Comparison of ENCODE assay signal across 8 cellular contexts in genomic region chr5:35651002-35651756, GRCh38. TPM values are rescaled to one million over a fixed set of nuclear protein-coding genes. Genes with fewer than 3 reads are reported as not detected.
DNase-seq lines count a peak whose midpoint lies in the region; ATAC-seq and TF ChIP-seq lines count a peak whose summit lies in the region.

No MANE protein-coding gene starts in this region.

- no peaks in the 10 kb centered on the region for H3K36me3 ChIP-seq in upper lobe of left lung

- ATAC-seq in natural killer cell: peak in 2 of 3 donors; percentile 48 to 84
- no peak for ATAC-seq in upper lobe of left lung (ENCODE audit: low FRiP score in 2 of 2)
- no peak for ATAC-seq in omental fat pad (ENCODE audit: low FRiP score)

- DNase-seq in NCI-H524 (lab: John Stamatoyannopoulos, UW): peak; percentile 22 to 35
- no peak for DNase-seq in NCI-H524 treated with DMSO at 0.1 percent for 48 hours (lab: John Stamatoyannopoulos, UW)
- DNase-seq in Jurkat, Clone E6-1 (ENCODE audit: low read depth, low spot score): peak; percentile 54
- peak; percentile 10 for DNase-seq in activated CD4-positive, CD25-positive, alpha-beta regulatory T cell treated with anti-CD3 and anti-CD28 coated beads, Interleukin-2, amount 50 U/mL, for 16 hours (ENCODE audit: low read depth, low spot score)
- peak; percentile 78 for DNase-seq in choroid plexus epithelial cell (ENCODE audit: low read depth)
- DNase-seq in natural killer cell: no peak
- no peak for DNase-seq in upper lobe of left lung
- no peak for DNase-seq in omental fat pad (ENCODE audit: low spot score)

- WGBS in upper lobe of left lung, 2 donors: 50 to 70% methylated on average over 4 of the region's 4 CpGs

- intact Hi-C loops in natural killer cell (cut with micrococcal nuclease): loop anchor here (1.0 kb wide), 1 partner anchor 275 kb away; no protein-coding TSS in a partner anchor

- H3K27ac Mint-ChIP-seq in natural killer cell: no peak overlapping the region

- no peaks in the 10 kb centered on the region for H3K27me3 Mint-ChIP-seq in natural killer cell (ENCODE audit: low read depth in 2 of 2)

- no peaks in the 10 kb centered on the region for H3K9me3 Mint-ChIP-seq in natural killer cell

- no peaks in the 10 kb centered on the region for H3K4me1 Mint-ChIP-seq in natural killer cell

- no peak overlapping the region for H3K27ac ChIP-seq in upper lobe of left lung

- no peaks in the 10 kb centered on the region for H3K9me3 ChIP-seq in upper lobe of left lung

- no peaks in the 10 kb centered on the region for H3K27me3 ChIP-seq in upper lobe of left lung

- no peaks in the 10 kb centered on the region for H3K4me1 ChIP-seq in upper lobe of left lung

- TF ChIP-seq CTCF in choroid plexus epithelial cell (conservative IDR thresholded peaks at IDR 0.05; ENCODE audit: low read depth, low read length) (peak; percentile 86), natural killer cell (IDR thresholded peaks at IDR 0.05) (peak; percentile 44), upper lobe of left lung (IDR thresholded peaks at IDR 0.05) (peak in 5 of 6 experiments; percentile 31 to 48 (median 38)), omental fat pad (IDR thresholded peaks at IDR 0.05) (no peak)

- H3K36me3 Mint-ChIP-seq in natural killer cell: no peaks in the 10 kb centered on the region

- no peak for TF ChIP-seq POLR2A in upper lobe of left lung (IDR thresholded peaks at IDR 0.05)

- no peak overlapping the region for H3K4me3 Mint-ChIP-seq in natural killer cell

- TF ChIP-seq EP300 in upper lobe of left lung (IDR thresholded peaks at IDR 0.05): no peak

- no peak overlapping the region for H3K4me3 ChIP-seq in Jurkat, Clone E6-1 (ENCODE audit: low read length)
- H3K4me3 ChIP-seq in choroid plexus epithelial cell (ENCODE audit: low read depth, low read length) (no peak overlapping the region), upper lobe of left lung (no peak overlapping the region)

RNA-seq across cellular contexts. Expression of gene SPEF2, which starts 33.5 kb away (rescaled TPM):
- not detected for polyA plus RNA-seq in Jurkat, Clone E6-1 (2012; ENCODE audit: insufficient read depth, insufficient read length)
- total RNA-seq in natural killer cell: 10 to 100 TPM in 1 of 3 donors, 1 to 10 TPM in 2; 6.2 to 13.1 (median 8.5) TPM
- total RNA-seq in upper lobe of left lung: 10 to 100 TPM in 3 of 6 donors, 1 to 10 TPM in 3; 6.6 to 95.3 (median 13.9) TPM
- total RNA-seq in omental fat pad: 1 to 10 TPM in 3 of 4 donors, under 1 TPM in 1; 0.48 to 6.9 (median 3.2) TPM

Comparison
In these comparisons a context has a peak if more than half of its experiments do, and no peak if none do; other contexts are left out.
1. DNase-seq: peak in NCI-H524 (2 of 2), Jurkat, Clone E6-1 (single experiment), activated CD4-positive, CD25-positive, alpha-beta regulatory T cell treated with anti-CD3 and anti-CD28 coated beads, Interleukin-2, amount 50 U/mL, for 16 hours (single experiment) and choroid plexus epithelial cell (single experiment); none in NCI-H524 treated with DMSO at 0.1 percent for 48 hours (single experiment), natural killer cell (single experiment), upper lobe of left lung (0 of 2) and omental fat pad (single experiment).
2. CTCF ChIP-seq: peak in choroid plexus epithelial cell (single experiment), natural killer cell (single experiment) and upper lobe of left lung (5 of 6); none in omental fat pad (0 of 3).
3. ATAC-seq: peak in natural killer cell (2 of 3); none in upper lobe of left lung (0 of 2) and omental fat pad (single experiment).